In the genomic region with DNA sequence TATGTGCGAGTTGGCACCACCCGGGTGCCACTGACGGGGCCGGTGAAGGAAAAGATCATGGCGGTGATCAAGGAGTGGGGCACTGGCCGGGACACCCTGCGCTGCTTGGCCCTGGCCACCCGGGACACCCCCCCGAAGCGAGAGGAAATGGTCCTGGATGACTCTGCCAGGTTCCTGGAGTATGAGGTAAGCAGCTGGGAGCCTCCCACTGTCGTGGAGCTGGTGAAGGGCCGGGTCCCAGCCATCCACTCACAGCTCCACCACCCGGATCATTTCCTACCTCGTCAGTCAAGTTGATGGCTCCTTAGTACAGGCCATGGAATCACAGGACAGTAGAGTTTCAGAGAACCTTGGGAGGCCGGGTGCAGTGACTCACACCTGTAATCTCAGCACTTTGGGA, we compare ENCODE assay signal across 18 cellular contexts. TPM values are rescaled to one million over a fixed set of nuclear protein-coding genes. Genes with fewer than 3 reads are reported as not detected.
DNase-seq lines count a peak whose midpoint lies in the region; ATAC-seq, FAIRE-seq and TF ChIP-seq lines count a peak whose summit lies in the region.
"Had no signal": no experiment of that assay in that cellular context is flagged by ENCODE, and none has a peak within 500 bp of the region (broad histone marks: within the 10 kb centered on the region; RNA-seq: fewer than 3 reads in every experiment).

No MANE protein-coding gene starts in this region.

- H2AK5ac ChIP-seq in H9 (ENCODE audit: insufficient read length, low read length) = no peak overlapping the region
- no peak overlapping the region for H2AK5ac ChIP-seq in mesendoderm (ENCODE audit: low read length)

- no peaks in the 10 kb centered on the region for H3K23me2 ChIP-seq in H9 (ENCODE audit: insufficient read length, low read depth, low read length, poor library complexity, severe bottlenecking)

- H4K91ac ChIP-seq in H9 (ENCODE audit: insufficient read length, low read depth, low read length) = no peak overlapping the region

- DNase-seq in H9 = no peak
- DNase-seq in RCC 7860 (ENCODE audit: low spot score) = peak; percentile 41
- DNase-seq in mesendoderm = peak; percentile 70
- peak; percentile 41 for DNase-seq in urothelium cell line (ENCODE audit: low spot score)
- no peak for DNase-seq in NCI-H1417 (lab: John Stamatoyannopoulos, UW)
- DNase-seq in omental fat pad (ENCODE audit: low spot score) = no peak
- no peak for DNase-seq in GM13977 (ENCODE audit: low spot score)
- DNase-seq: ACHN, HCEC 1CT, KBM-7, NCI-H1105 treated with DMSO at 0.1 percent for 48 hours, NCI-H1694 treated with DMSO at 0.1 percent for 48 hours, NCI-H2107, NCI-H526 had no signal

- no peak overlapping the region for H3T11ph ChIP-seq in H9 (ENCODE audit: low read length)

- H4K5ac ChIP-seq in H9 (ENCODE audit: insufficient read length, low read depth, low read length) = no peak overlapping the region
- H4K5ac ChIP-seq in mesendoderm (ENCODE audit: low read length) = no peak overlapping the region

- TF ChIP-seq CTCF in H9 (conservative IDR thresholded peaks at IDR 0.05) (no peak), omental fat pad (IDR thresholded peaks at IDR 0.05) (no peak), GM13977 (IDR thresholded peaks at IDR 0.05; ENCODE audit: extremely low read depth, insufficient read depth, missing control alignments) (no peak)

- H3K36me3 ChIP-seq in mesendoderm (ENCODE audit: control insufficient read depth, insufficient read depth, low read length) = no peaks in the 10 kb centered on the region
- H3K36me3 ChIP-seq: SJSA1 had no signal

- H3K4me1 Mint-ChIP-seq in H9 = no peaks in the 10 kb centered on the region

- H3K9me3 Mint-ChIP-seq in H9 = no peaks in the 10 kb centered on the region

- H3K4ac ChIP-seq in H9 (ENCODE audit: low read depth, low read length) = no peak overlapping the region
- no peak overlapping the region for H3K4ac ChIP-seq in mesendoderm (ENCODE audit: low read depth, low read length)

- no peaks in the 10 kb centered on the region for H3K79me2 ChIP-seq in H9 (ENCODE audit: insufficient read depth, low read length)
- no peaks in the 10 kb centered on the region for H3K79me2 ChIP-seq in mesendoderm (ENCODE audit: control insufficient read depth, insufficient read depth, low read length)

- H3K27ac ChIP-seq in H9 (ENCODE audit: insufficient read length, low read depth, low read length) = no peak overlapping the region
- no peak overlapping the region for H3K27ac ChIP-seq in mesendoderm (ENCODE audit: low read depth, low read length)
- H3K27ac ChIP-seq: C4-2B, PC-9, SJSA1 had no signal

- no peaks in the 10 kb centered on the region for H4K20me1 ChIP-seq in H9 (ENCODE audit: control insufficient read depth, insufficient read depth, insufficient read length)

- no peak overlapping the region for H4K8ac ChIP-seq in H9 (replicated peaks; ENCODE audit: insufficient read length, low read depth, low read length)
- no peak overlapping the region for H4K8ac ChIP-seq in mesendoderm (ENCODE audit: low read depth, low read length)

- no peak overlapping the region for H2AFZ ChIP-seq in H9 (ENCODE audit: low read length)
- H2AFZ ChIP-seq: PC-9 had no signal

- H2BK20ac ChIP-seq in H9 (ENCODE audit: low read depth, low read length, poor library complexity, severe bottlenecking) = no peak overlapping the region

- no peak overlapping the region for H3K14ac ChIP-seq in H9 (ENCODE audit: insufficient read depth, low read length)

- H2BK120ac ChIP-seq in H9 (ENCODE audit: low read depth, low read length, poor library complexity, severe bottlenecking) (no peak overlapping the region), mesendoderm (ENCODE audit: low read depth, low read length) (no peak overlapping the region)

- H3K27me3 ChIP-seq in H9 (ENCODE audit: insufficient read depth, low read length) (no peaks in the 10 kb centered on the region), mesendoderm (ENCODE audit: insufficient read depth, low read length, poor library complexity) (no peaks in the 10 kb centered on the region)
- H3K27me3 ChIP-seq: SJSA1 had no signal

- H3K9me3 ChIP-seq in H9 (ENCODE audit: control insufficient read depth, low read depth, low read length) = no peaks in the 10 kb centered on the region
- H3K9me3 ChIP-seq: SJSA1 had no signal

- no CpG with 5 or more reads among the region's 15 CpGs for WGBS in H9 (ENCODE audit: extremely low coverage, insufficient read length, low lambda C conversion rate)
- no CpG with 5 or more reads among the region's 15 CpGs for WGBS in mesendoderm (ENCODE audit: extremely low coverage, insufficient coverage, low lambda C conversion rate)

- H3K23ac ChIP-seq in H9 (ENCODE audit: insufficient read length, low read depth, low read length) (no peak overlapping the region), mesendoderm (ENCODE audit: low read length) (no peak overlapping the region)

- H3K18ac ChIP-seq in H9 (ENCODE audit: insufficient read length, low read depth, low read length) = no peak overlapping the region
- H3K18ac ChIP-seq in mesendoderm (ENCODE audit: low read length) = no peak overlapping the region

- H3K4me1 ChIP-seq in H9 (ENCODE audit: insufficient read depth, low read length) = no peaks in the 10 kb centered on the region
- H3K4me1 ChIP-seq in mesendoderm (ENCODE audit: control insufficient read depth, low read depth, low read length) = no peaks in the 10 kb centered on the region
- H3K4me1 ChIP-seq: SJSA1 had no signal

- FAIRE-seq in RCC 7860 (lab: Jason Lieb, UNC) (no peak), urothelium cell line (lab: Jason Lieb, UNC) (no peak)
- FAIRE-seq: D721Med had no signal

- no peaks in the 10 kb centered on the region; a peak in 1 of 7 replicates for H3K36me3 Mint-ChIP-seq in H9 (ENCODE audit: insufficient read depth in 1 of 3, low read depth in 3 of 3)

- H3K4me3 Mint-ChIP-seq in H9 = no peak overlapping the region

- in situ Hi-C loops in GM13977 (cut with MboI; ENCODE audit: low pct_unique_long_range_greater_than_20kb, low sequenced_read_pairs, unreplicated experiment) = no loop called here

- no peak for ATAC-seq in omental fat pad (ENCODE audit: low FRiP score)

- H3K56ac ChIP-seq in H9 (ENCODE audit: insufficient read length, low read depth, low read length) (no peak overlapping the region), mesendoderm (ENCODE audit: low read length) (no peak overlapping the region)

- H3K79me1 ChIP-seq in H9 (ENCODE audit: insufficient read depth, low read depth, low read length, poor library complexity, severe bottlenecking) = no peaks in the 10 kb centered on the region
- H3K79me1 ChIP-seq in mesendoderm (ENCODE audit: low read length) = no peaks in the 10 kb centered on the region

- H3K4me3 ChIP-seq in mesendoderm (ENCODE audit: low read length) = no peak overlapping the region
- H3K4me3 ChIP-seq: PC-9, SJSA1 had no signal

- H2BK5ac ChIP-seq in H9 (ENCODE audit: insufficient read length, low read length) (no peak overlapping the region), mesendoderm (ENCODE audit: low read length) (no peak overlapping the region)

- no peak overlapping the region for H2BK15ac ChIP-seq in H9 (ENCODE audit: low read depth, low read length)
- no peak overlapping the region for H2BK15ac ChIP-seq in mesendoderm (replicated peaks; ENCODE audit: low read depth)

- no peak overlapping the region for H3K4me2 ChIP-seq in H9 (ENCODE audit: insufficient read depth, insufficient read length, low read length)
- H3K4me2 ChIP-seq in mesendoderm (ENCODE audit: low read length) = no peak overlapping the region
- H3K4me2 ChIP-seq: PC-9 had no signal

- H2BK12ac ChIP-seq in H9 (ENCODE audit: insufficient read length, low read depth, low read length) = no peak overlapping the region

- peak overlapping the region; percentile 64 to 77 (median 77); a peak in 2 of 7 replicates for H3K27ac Mint-ChIP-seq in H9

- H3K27me3 Mint-ChIP-seq in H9 (ENCODE audit: low read depth) = no peaks in the 10 kb centered on the region

- H3K9ac ChIP-seq in H9 (ENCODE audit: extremely low read depth, insufficient read length, low read length) (no peak overlapping the region), mesendoderm (ENCODE audit: low read length) (no peak overlapping the region)

RNA-seq across cellular contexts. Expression of a gene that starts 20.0 kb away (rescaled TPM):
- 3.9 and 4.6 TPM in 2 replicates for total RNA-seq in H9 (2021)
- 0.44 TPM for polyA plus RNA-seq in mesendoderm (2013, experiment 1 of 2)
- polyA plus RNA-seq in mesendoderm (2013, experiment 2 of 2) = 1.0 TPM
- under 1 TPM; 0.32 to 0.44 (median 0.37) TPM for total RNA-seq in omental fat pad

RNA-seq across cellular contexts. Expression of a gene that starts 26.8 kb away (rescaled TPM):
- total RNA-seq in H9 (2021) (14.4 and 17.5 TPM in 2 replicates), omental fat pad (10 to 100 TPM; 10.1 to 21.7 (median 17.0) TPM)
- polyA plus RNA-seq in mesendoderm (2013, experiment 1 of 2) = 7.2 TPM
- 6.6 TPM for polyA plus RNA-seq in mesendoderm (2013, experiment 2 of 2)

RNA-seq across cellular contexts. Expression of a gene that starts 33.5 kb away (rescaled TPM):
- 0.50 and 1.4 TPM in 2 replicates for total RNA-seq in H9 (2021)
- polyA plus RNA-seq in mesendoderm (2013, experiment 1 of 2) = 0.46 TPM
- polyA plus RNA-seq in mesendoderm (2013, experiment 2 of 2) = 0.39 TPM
- total RNA-seq in omental fat pad = under 1 TPM in 1 of 4 donors, not detected in 3; 0.46 TPM
- total RNA-seq: PC-9, SJSA1 had no signal

RNA-seq across cellular contexts. Expression of a gene that starts 34.6 kb away (rescaled TPM):
- total RNA-seq in H9 (2021) (50.1 and 51.9 TPM in 2 replicates), omental fat pad (10 to 100 TPM; 16.1 to 25.4 (median 18.8) TPM)
- polyA plus RNA-seq in mesendoderm (2013, experiment 1 of 2) = 12.7 TPM
- 12.5 TPM for polyA plus RNA-seq in mesendoderm (2013, experiment 2 of 2)

RNA-seq across cellular contexts. Expression of a gene that starts 52.1 kb away (rescaled TPM):
- total RNA-seq in H9 (2021) = 207 and 208 TPM in 2 replicates
- 162 TPM for polyA plus RNA-seq in mesendoderm (2013, experiment 1 of 2)
- polyA plus RNA-seq in mesendoderm (2013, experiment 2 of 2) = 164 TPM
- 100 to 1,000 TPM in 2 of 4 donors, 10 to 100 TPM in 2; 93.2 to 133 (median 103) TPM for total RNA-seq in omental fat pad

Comparison
In these comparisons a context has a peak if more than half of its experiments do, and no peak if none do; other contexts are left out.
1. DNase-seq: peak in RCC 7860 (single experiment), mesendoderm (single experiment) and urothelium cell line (single experiment); none in H9 (single experiment), NCI-H1417 (0 of 3), omental fat pad (single experiment) and GM13977 (single experiment).